ENCODE assay signal across 18 cellular contexts in genomic region chr13:95652821-95653220, GRCh38. TPM values are rescaled to one million over a fixed set of nuclear protein-coding genes. Genes with fewer than 3 reads are reported as not detected.
"Had no signal": no experiment of that assay in that cellular context is flagged by ENCODE, and none has a peak within 500 bp of the region (broad histone marks: within the 10 kb centered on the region; RNA-seq: fewer than 3 reads in every experiment).

No MANE protein-coding gene starts in this region.

- FAIRE-seq: urothelium cell line had no signal

- H2AFZ ChIP-seq: parathyroid adenoma had no signal

- H3K79me2 ChIP-seq: parathyroid adenoma had no signal

- H3K36me3 ChIP-seq: prostate gland, suprapubic skin, thyroid gland had no signal

- H3K9me3 ChIP-seq: prostate gland, suprapubic skin, thyroid gland had no signal

- H3K9ac ChIP-seq: parathyroid adenoma had no signal

- H3K4me1 ChIP-seq: parathyroid adenoma, prostate gland, suprapubic skin, thyroid gland had no signal

- H3K4me3 ChIP-seq: coronary artery, prostate gland, skin epidermis, suprapubic skin, thyroid gland had no signal

- H3K27ac ChIP-seq: coronary artery, parathyroid adenoma, prostate gland, skin epidermis, suprapubic skin, thyroid gland had no signal

- ATAC-seq: natural killer cell treated with Interleukin-12 subunit alpha and Interleukin-12 subunit beta and Interleukin-15 and Interleukin-18, amount 100 ng/mL, for 72 hours; sciatic nerve had no signal

- H3K27me3 ChIP-seq: suprapubic skin, thyroid gland had no signal

- DNase-seq: effector CD4-positive, alpha-beta T cell; foreskin melanocyte; head of caudate nucleus; hippocampal formation; mammary epithelial cell; occipital lobe; stimulated activated CD4-positive, alpha-beta T cell treated with anti-CD3 and anti-CD28 coated beads, Interleukin-2, amount 100 ng/mL, for 24 hours; stimulated activated CD4-positive, alpha-beta T cell treated with anti-CD3 and anti-CD28 coated beads, Interleukin-4, amount 100 ng/mL, for 4 hours; stimulated activated naive CD4-positive, alpha-beta T cell treated with Interleukin-2 at 50 U/mL for 16 hours; thyroid gland had no signal

RNA-seq across cellular contexts. Expression of gene DZIP1, which starts 8.3 kb away (rescaled TPM):
- total RNA-seq: natural killer cell treated with Interleukin-12 subunit alpha and Interleukin-12 subunit beta and Interleukin-15 and Interleukin-18, amount 100 ng/mL, for 72 hours had no signal
